In genomic region chr6:167898673-167899311, GRCh38 we compare ENCODE assay signal across 8 cellular contexts.
DNase-seq lines count a peak whose midpoint lies in the region; ATAC-seq and TF ChIP-seq lines count a peak whose summit lies in the region.
"Had no signal": no experiment of that assay in that cellular context is flagged by ENCODE, and none has a peak within 500 bp of the region (broad histone marks: within the 10 kb centered on the region; RNA-seq: fewer than 3 reads in every experiment).

No MANE protein-coding gene starts in this region.

- H4K20me1 ChIP-seq in PC-9 (ENCODE audit: insufficient read depth) (peaks cover 9% of the 10 kb centered on the region; the same call in 1 of the 2 replicates), neural progenitor cell (ENCODE audit: low read depth) (peaks cover 4% of the 10 kb centered on the region)

- peak; percentile 62 for TF ChIP-seq CTCF in GM10266 (IDR thresholded peaks at IDR 0.05; ENCODE audit: control insufficient read depth, insufficient read depth, low read depth, missing control alignments)
- peak; percentile 83 for TF ChIP-seq CTCF in PC-9 (conservative IDR thresholded peaks at IDR 0.05)
- TF ChIP-seq CTCF in epithelial cell of esophagus (IDR thresholded peaks at IDR 0.05; ENCODE audit: insufficient read depth, low read depth, low read length, missing control alignments) = peak; percentile 59
- peak; percentile 82 for TF ChIP-seq CTCF in neural progenitor cell (IDR thresholded peaks at IDR 0.05)

- CTCF ChIA-PET in PC-9 (lab: Charles Lee) = no interaction called here
- CTCF ChIA-PET in activated CD4-positive, alpha-beta memory T cell treated with anti-CD3 and anti-CD28 coated beads, Interleukin-2, amount 10 ng/mL, durations not matched to agents 7 days and 5 days (lab: Charles Lee) = interaction anchor here (1.7 kb wide), 1 partner anchor 15 kb away, joined by 5 read pairs; no protein-coding TSS in a partner anchor

- intact Hi-C loops in PC-9 (cut with micrococcal nuclease; ENCODE audit: unreplicated experiment) = no loop called here

- H3K27me3 Mint-ChIP-seq in neural progenitor cell (ENCODE audit: insufficient read depth, low read depth) = no peaks in the 10 kb centered on the region
- H3K27me3 Mint-ChIP-seq in activated CD4-positive, alpha-beta memory T cell treated with anti-CD3 and anti-CD28 coated beads, Interleukin-2, amount 10 ng/mL, durations not matched to agents 7 days and 5 days = no peaks in the 10 kb centered on the region
- H3K27me3 Mint-ChIP-seq: activated B cell treated with CpG ODN at 0.5 μM for 24 hours had no signal

- H3K4me1 Mint-ChIP-seq in neural progenitor cell = peaks cover 5% of the 10 kb centered on the region
- no peaks in the 10 kb centered on the region for H3K4me1 Mint-ChIP-seq in activated CD4-positive, alpha-beta memory T cell treated with anti-CD3 and anti-CD28 coated beads, Interleukin-2, amount 10 ng/mL, durations not matched to agents 7 days and 5 days
- H3K4me1 Mint-ChIP-seq: activated B cell treated with CpG ODN at 0.5 μM for 24 hours had no signal

- peaks cover 21% of the 10 kb centered on the region for H3K36me3 Mint-ChIP-seq in neural progenitor cell
- no peaks in the 10 kb centered on the region for H3K36me3 Mint-ChIP-seq in activated CD4-positive, alpha-beta memory T cell treated with anti-CD3 and anti-CD28 coated beads, Interleukin-2, amount 10 ng/mL, durations not matched to agents 7 days and 5 days (ENCODE audit: low read depth)

- no peak overlapping the region for H3K9ac ChIP-seq in neural progenitor cell

- H3K27me3 ChIP-seq in PC-9 (ENCODE audit: insufficient read depth, low read depth) (no peaks in the 10 kb centered on the region), neural progenitor cell (no peaks in the 10 kb centered on the region)

- H3F3A ChIP-seq in PC-9 (ENCODE audit: insufficient read depth, low read depth) = 0 out of 2 replicates have a peak, but pooled peaks cover 5% of the 10 kb centered on the region
- no peaks in the 10 kb centered on the region for H3F3A ChIP-seq in neural progenitor cell (ENCODE audit: low read depth)

- H3K27ac Mint-ChIP-seq in neural progenitor cell = no peak overlapping the region
- no peak overlapping the region for H3K27ac Mint-ChIP-seq in activated CD4-positive, alpha-beta memory T cell treated with anti-CD3 and anti-CD28 coated beads, Interleukin-2, amount 10 ng/mL, durations not matched to agents 7 days and 5 days
- H3K27ac Mint-ChIP-seq: activated B cell treated with CpG ODN at 0.5 μM for 24 hours had no signal

- H3K79me2 ChIP-seq in PC-9 (ENCODE audit: low read depth) = no peaks in the 10 kb centered on the region; the same call in 1 of the 2 replicates
- H3K79me2 ChIP-seq in neural progenitor cell (ENCODE audit: low read depth) = peaks cover 27% of the 10 kb centered on the region

- no peak overlapping the region for H3K27ac ChIP-seq in PC-9
- H3K27ac ChIP-seq in neural progenitor cell = no peak overlapping the region

- no peaks in the 10 kb centered on the region for H3K9me2 ChIP-seq in PC-9 (ENCODE audit: insufficient read depth)

- POLR2A ChIA-PET in PC-9 (lab: Charles Lee; ENCODE audit: unreplicated experiment) = no interaction called here
- POLR2A ChIA-PET in activated CD4-positive, alpha-beta memory T cell treated with anti-CD3 and anti-CD28 coated beads, Interleukin-2, amount 10 ng/mL, durations not matched to agents 7 days and 5 days (lab: Charles Lee) = no interaction called here

- ATAC-seq in HG03432 (IDR thresholded peaks at IDR 0.05; ENCODE audit: unreplicated experiment) = peak; percentile 66
- no peak for ATAC-seq in GM19395 (IDR thresholded peaks at IDR 0.05; ENCODE audit: unreplicated experiment)

- no peak overlapping the region for H2AFZ ChIP-seq in PC-9
- H2AFZ ChIP-seq in neural progenitor cell (replicated peaks) = no peak overlapping the region

- H3K9me3 ChIP-seq in PC-9 (ENCODE audit: insufficient read depth, low read depth) (no peaks in the 10 kb centered on the region), neural progenitor cell (ENCODE audit: low read depth) (no peaks in the 10 kb centered on the region)

- H3K36me3 ChIP-seq in PC-9 (ENCODE audit: low read depth) (peaks cover 6% of the 10 kb centered on the region; the same call in 1 of the 2 replicates), neural progenitor cell (peaks cover 23% of the 10 kb centered on the region)

- no TSS peak for BruUV-seq in PC-9 (replicated peaks; lab: Mats Ljungman, UMichigan)

- DNase-seq in GM10266 (ENCODE audit: extremely low spot score) = peak; percentile 16
- DNase-seq in PC-9 = no peak
- DNase-seq in epithelial cell of esophagus (ENCODE audit: low read depth) = peak; percentile 48
- DNase-seq in neural progenitor cell (ENCODE audit: low spot score) = peak; percentile 24
- DNase-seq in activated CD4-positive, alpha-beta memory T cell treated with anti-CD3 and anti-CD28 coated beads, Interleukin-2, amount 10 ng/mL, durations not matched to agents 7 days and 5 days = no peak
- DNase-seq: activated B cell treated with CpG ODN at 0.5 μM for 24 hours had no signal

- H3K9me3 Mint-ChIP-seq in neural progenitor cell = no peaks in the 10 kb centered on the region
- H3K9me3 Mint-ChIP-seq in activated CD4-positive, alpha-beta memory T cell treated with anti-CD3 and anti-CD28 coated beads, Interleukin-2, amount 10 ng/mL, durations not matched to agents 7 days and 5 days = no peaks in the 10 kb centered on the region
- H3K9me3 Mint-ChIP-seq: activated B cell treated with CpG ODN at 0.5 μM for 24 hours had no signal

- 0 out of 2 replicates have a peak, but pooled peaks cover under 1% of the 10 kb centered on the region for H3K4me1 ChIP-seq in PC-9 (replicated peaks; ENCODE audit: insufficient read depth)
- no peaks in the 10 kb centered on the region for H3K4me1 ChIP-seq in neural progenitor cell

- H3K4me2 ChIP-seq in PC-9 (no peak overlapping the region), neural progenitor cell (no peak overlapping the region)

- H3K4me3 ChIP-seq in PC-9 (no peak overlapping the region), epithelial cell of esophagus (ENCODE audit: low read length) (no peak overlapping the region), neural progenitor cell (no peak overlapping the region)

- H3K4me3 Mint-ChIP-seq in neural progenitor cell = no peak overlapping the region
- no peak overlapping the region for H3K4me3 Mint-ChIP-seq in activated CD4-positive, alpha-beta memory T cell treated with anti-CD3 and anti-CD28 coated beads, Interleukin-2, amount 10 ng/mL, durations not matched to agents 7 days and 5 days
- H3K4me3 Mint-ChIP-seq: activated B cell treated with CpG ODN at 0.5 μM for 24 hours had no signal

Comparison
In these comparisons a context has a peak if more than half of its experiments do, and no peak if none do; other contexts are left out.
1. DNase-seq: peak in GM10266 (single experiment), epithelial cell of esophagus (single experiment) and neural progenitor cell (single experiment); none in PC-9 (0 of 2) and activated CD4-positive, alpha-beta memory T cell treated with anti-CD3 and anti-CD28 coated beads, Interleukin-2, amount 10 ng/mL, durations not matched to agents 7 days and 5 days (single experiment).
2. Peak in every context shown above with its lines, with median percentiles within 50 percentile points of each other: CTCF ChIP-seq.